ENCODE assay signal across 18 cellular contexts in the genomic region with DNA sequence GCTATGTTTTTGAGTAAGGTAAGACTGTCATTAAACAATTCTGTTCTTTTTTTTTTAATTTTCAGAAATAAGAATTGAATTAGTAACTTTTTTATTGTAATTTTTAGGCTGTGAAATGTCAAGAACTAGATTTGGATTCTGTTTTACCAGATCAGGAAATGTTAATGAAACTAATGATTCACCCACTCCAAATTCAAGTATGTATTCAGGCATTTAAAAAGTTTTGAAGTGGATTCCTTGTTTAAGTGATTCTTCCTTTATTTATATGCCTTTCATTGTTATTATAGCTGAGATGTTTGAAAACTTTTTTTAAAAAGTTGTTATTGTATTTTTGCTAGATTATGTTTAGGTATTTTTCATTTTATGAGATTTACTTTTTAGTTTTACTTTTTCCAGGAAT.
A peak's percentile ranks its signal among the peaks of the same experiment; 100 is the strongest.
DNase-seq lines count a peak whose midpoint lies in the region; ATAC-seq, FAIRE-seq and TF ChIP-seq lines count a peak whose summit lies in the region.
"Had no signal": no experiment of that assay in that cellular context is flagged by ENCODE, and none has a peak within 500 bp of the region (broad histone marks: within the 10 kb centered on the region; RNA-seq: fewer than 3 reads in every experiment).

No MANE protein-coding gene starts in this region.

- DNase-seq in activated CD8-positive, alpha-beta T cell treated with anti-CD3 and anti-CD28 coated beads for 36 hours = no peak
- no peak for DNase-seq in activated CD8-positive, alpha-beta T cell treated with anti-CD3 and anti-CD28 coated beads, Interleukin-2, amount 10 ng/mL, durations not matched to agents 7 days and 5 days
- DNase-seq in T-helper 17 cell = no peak
- DNase-seq in kidney = no peak
- no peak for DNase-seq in NCI-H2081 treated with DMSO at 0.1 percent for 48 hours (lab: John Stamatoyannopoulos, UW)
- no peak for DNase-seq in nephron progenitor cell
- DNase-seq: 8988T; C1 segment of cervical spinal cord; Caco-2; CD8-positive, alpha-beta memory T cell; KG1 had no signal

- H3K27ac ChIP-seq in kidney (ENCODE audit: low read depth in 2 of 2, low read length in 2 of 2) = no peak overlapping the region

- intact Hi-C loops in activated CD8-positive, alpha-beta T cell treated with anti-CD3 and anti-CD28 coated beads for 36 hours (cut with micrococcal nuclease) = no loop called here
- intact Hi-C loops in kidney (cut with DNase I) = no loop called here

- TF ChIP-seq CTCF in activated CD8-positive, alpha-beta T cell treated with anti-CD3 and anti-CD28 coated beads for 36 hours (IDR thresholded peaks at IDR 0.05) = no peak
- no peak for TF ChIP-seq CTCF in kidney (IDR thresholded peaks at IDR 0.05; ENCODE audit: borderline replicate concordance, extremely low read depth, insufficient read depth)
- TF ChIP-seq CTCF in nephron progenitor cell (IDR thresholded peaks at IDR 0.05) = no peak

- peak; percentile 70 for FAIRE-seq in kidney (lab: Jason Lieb, UNC)
- FAIRE-seq: GM12891, GM19239, H1 had no signal

- H3K9me3 Mint-ChIP-seq in activated CD8-positive, alpha-beta T cell treated with anti-CD3 and anti-CD28 coated beads for 36 hours = no peaks in the 10 kb centered on the region
- H3K9me3 Mint-ChIP-seq in activated CD8-positive, alpha-beta T cell treated with anti-CD3 and anti-CD28 coated beads, Interleukin-2, amount 10 ng/mL, durations not matched to agents 7 days and 5 days (ENCODE audit: insufficient read depth) = no peaks in the 10 kb centered on the region
- no peaks in the 10 kb centered on the region for H3K9me3 Mint-ChIP-seq in nephron progenitor cell
- H3K9me3 Mint-ChIP-seq: CD8-positive, alpha-beta memory T cell; IgD-negative memory B cell had no signal

- no peaks in the 10 kb centered on the region for H3K9me3 ChIP-seq in T-helper 17 cell (ENCODE audit: control insufficient read depth, low read length, poor library complexity, severe bottlenecking)
- H3K9me3 ChIP-seq in kidney (ENCODE audit: control insufficient read depth in 1 of 2, low read length in 2 of 2) = no peaks in the 10 kb centered on the region
- H3K9me3 ChIP-seq: Caco-2, HAP-1 had no signal

- no peak for ATAC-seq in activated CD8-positive, alpha-beta T cell treated with anti-CD3 and anti-CD28 coated beads for 36 hours
- no peak for ATAC-seq in activated CD8-positive, alpha-beta T cell treated with anti-CD3 and anti-CD28 coated beads, Interleukin-2, amount 10 ng/mL, durations not matched to agents 7 days and 5 days
- ATAC-seq in T-helper 17 cell = no peak
- no peak for ATAC-seq in GM21381 (IDR thresholded peaks at IDR 0.05; ENCODE audit: unreplicated experiment)

- H3K36me3 Mint-ChIP-seq in activated CD8-positive, alpha-beta T cell treated with anti-CD3 and anti-CD28 coated beads for 36 hours (ENCODE audit: low read depth) = peaks cover 2% of the 10 kb centered on the region
- peaks cover 2% of the 10 kb centered on the region for H3K36me3 Mint-ChIP-seq in activated CD8-positive, alpha-beta T cell treated with anti-CD3 and anti-CD28 coated beads, Interleukin-2, amount 10 ng/mL, durations not matched to agents 7 days and 5 days (ENCODE audit: low read depth)
- peaks cover 3% of the 10 kb centered on the region for H3K36me3 Mint-ChIP-seq in T-helper 17 cell (ENCODE audit: low read depth)
- H3K36me3 Mint-ChIP-seq in nephron progenitor cell (ENCODE audit: low read depth) = peaks cover 28% of the 10 kb centered on the region

- no peaks in the 10 kb centered on the region for H3K4me1 ChIP-seq in kidney (ENCODE audit: control insufficient read depth in 1 of 2, insufficient read depth in 1 of 2, low read depth in 1 of 2, low read length in 2 of 2)
- H3K4me1 ChIP-seq: Caco-2 had no signal

- H3K4me3 Mint-ChIP-seq in activated CD8-positive, alpha-beta T cell treated with anti-CD3 and anti-CD28 coated beads for 36 hours = no peak overlapping the region
- no peak overlapping the region for H3K4me3 Mint-ChIP-seq in activated CD8-positive, alpha-beta T cell treated with anti-CD3 and anti-CD28 coated beads, Interleukin-2, amount 10 ng/mL, durations not matched to agents 7 days and 5 days
- H3K4me3 Mint-ChIP-seq in T-helper 17 cell (no peak overlapping the region), nephron progenitor cell (no peak overlapping the region)
- H3K4me3 Mint-ChIP-seq: B cell; CD8-positive, alpha-beta memory T cell; IgD-negative memory B cell had no signal

- H3K9ac ChIP-seq in kidney (ENCODE audit: low read length in 2 of 2) = no peak overlapping the region

- H3K27me3 Mint-ChIP-seq in activated CD8-positive, alpha-beta T cell treated with anti-CD3 and anti-CD28 coated beads for 36 hours = no peaks in the 10 kb centered on the region
- H3K27me3 Mint-ChIP-seq in activated CD8-positive, alpha-beta T cell treated with anti-CD3 and anti-CD28 coated beads, Interleukin-2, amount 10 ng/mL, durations not matched to agents 7 days and 5 days (ENCODE audit: low read depth) = no peaks in the 10 kb centered on the region
- H3K27me3 Mint-ChIP-seq in T-helper 17 cell = no peaks in the 10 kb centered on the region
- no peaks in the 10 kb centered on the region for H3K27me3 Mint-ChIP-seq in nephron progenitor cell (ENCODE audit: low read depth, poor library complexity)
- H3K27me3 Mint-ChIP-seq: B cell; CD8-positive, alpha-beta memory T cell; IgD-negative memory B cell had no signal

- H3K27ac Mint-ChIP-seq in activated CD8-positive, alpha-beta T cell treated with anti-CD3 and anti-CD28 coated beads for 36 hours = peak overlapping the region; percentile 24
- no peak overlapping the region for H3K27ac Mint-ChIP-seq in activated CD8-positive, alpha-beta T cell treated with anti-CD3 and anti-CD28 coated beads, Interleukin-2, amount 10 ng/mL, durations not matched to agents 7 days and 5 days
- H3K27ac Mint-ChIP-seq in T-helper 17 cell (peak overlapping the region; percentile 80), nephron progenitor cell (no peak overlapping the region)
- H3K27ac Mint-ChIP-seq: B cell had no signal

- CTCF ChIA-PET in activated CD8-positive, alpha-beta T cell treated with anti-CD3 and anti-CD28 coated beads for 36 hours (lab: Charles Lee) = interaction anchor here (1.0 kb wide), 1 partner anchor 18 kb away, joined by 3 read pairs; no protein-coding TSS in a partner anchor
- CTCF ChIA-PET in activated CD8-positive, alpha-beta T cell treated with anti-CD3 and anti-CD28 coated beads, Interleukin-2, amount 10 ng/mL, durations not matched to agents 7 days and 5 days (lab: Charles Lee) = interaction anchor here (1.6 kb wide), 1 partner anchor 18 kb away, joined by 3 read pairs; no protein-coding TSS in a partner anchor

- POLR2A ChIA-PET in activated CD8-positive, alpha-beta T cell treated with anti-CD3 and anti-CD28 coated beads for 36 hours (lab: Charles Lee) = no interaction called here
- POLR2A ChIA-PET in activated CD8-positive, alpha-beta T cell treated with anti-CD3 and anti-CD28 coated beads, Interleukin-2, amount 10 ng/mL, durations not matched to agents 7 days and 5 days (lab: Charles Lee) = no interaction called here

- H3K36me3 ChIP-seq in kidney (ENCODE audit: control insufficient read depth in 1 of 2, insufficient read depth in 2 of 2, low read length in 2 of 2) = peaks cover 4 to 10% of the 10 kb centered on the region in 2 donors
- H3K36me3 ChIP-seq: HAP-1 had no signal

- no peaks in the 10 kb centered on the region for H3K4me1 Mint-ChIP-seq in activated CD8-positive, alpha-beta T cell treated with anti-CD3 and anti-CD28 coated beads for 36 hours (ENCODE audit: low read depth)
- H3K4me1 Mint-ChIP-seq in activated CD8-positive, alpha-beta T cell treated with anti-CD3 and anti-CD28 coated beads, Interleukin-2, amount 10 ng/mL, durations not matched to agents 7 days and 5 days (ENCODE audit: low read depth) = no peaks in the 10 kb centered on the region
- H3K4me1 Mint-ChIP-seq in T-helper 17 cell (peaks cover 11% of the 10 kb centered on the region), nephron progenitor cell (no peaks in the 10 kb centered on the region)
- H3K4me1 Mint-ChIP-seq: B cell; CD8-positive, alpha-beta memory T cell; IgD-negative memory B cell had no signal

- H3K4me3 ChIP-seq in kidney (ENCODE audit: low read length in 2 of 2) = no peak overlapping the region
- H3K4me3 ChIP-seq: HAP-1 had no signal

Comparison
In these comparisons a context has a peak if more than half of its experiments do, and no peak if none do; other contexts are left out.
1. H3K27ac Mint-ChIP-seq: peak in activated CD8-positive, alpha-beta T cell treated with anti-CD3 and anti-CD28 coated beads for 36 hours (single experiment) and T-helper 17 cell (single experiment); none in activated CD8-positive, alpha-beta T cell treated with anti-CD3 and anti-CD28 coated beads, Interleukin-2, amount 10 ng/mL, durations not matched to agents 7 days and 5 days (single experiment) and nephron progenitor cell (single experiment).